ENCODE assay signal across 1 cellular context in genomic region chr22:28674121-28674563, GRCh38.
TF ChIP-seq lines count a peak whose summit lies in the region.

No MANE protein-coding gene starts in this region.

TF ChIP-seq in GM12878, 131 proteins besides CTCF, POLR2A, EP300 and RAD21 (continued from another document and continues in another):
- no peak for TF ChIP-seq SMARCA5 (IDR thresholded peaks at IDR 0.05)
- no peak for TF ChIP-seq POLR2AphosphoS2 (IDR thresholded peaks at IDR 0.05; ENCODE audit: low read depth, low read length)
- TF ChIP-seq CBFB (IDR thresholded peaks at IDR 0.05; ENCODE audit: low read depth) = peak; percentile 95
- no peak for TF ChIP-seq SRF (IDR thresholded peaks at IDR 0.05; ENCODE audit: low read depth in 2 of 2, low read length in 2 of 2)
- TF ChIP-seq PML (IDR thresholded peaks at IDR 0.05; ENCODE audit: low read length) = no peak
- no peak for TF ChIP-seq RCOR1 (conservative IDR thresholded peaks at IDR 0.05; ENCODE audit: low read depth, low read length)
- no peak for TF ChIP-seq TCF12 (IDR thresholded peaks at IDR 0.05; ENCODE audit: low read depth, low read length)
- TF ChIP-seq JUNB (IDR thresholded peaks at IDR 0.05) = peak; percentile 18; the same call in 1 of the 2 replicates
- no peak for TF ChIP-seq DPF2 (IDR thresholded peaks at IDR 0.05)
- TF ChIP-seq, protein P1, sequence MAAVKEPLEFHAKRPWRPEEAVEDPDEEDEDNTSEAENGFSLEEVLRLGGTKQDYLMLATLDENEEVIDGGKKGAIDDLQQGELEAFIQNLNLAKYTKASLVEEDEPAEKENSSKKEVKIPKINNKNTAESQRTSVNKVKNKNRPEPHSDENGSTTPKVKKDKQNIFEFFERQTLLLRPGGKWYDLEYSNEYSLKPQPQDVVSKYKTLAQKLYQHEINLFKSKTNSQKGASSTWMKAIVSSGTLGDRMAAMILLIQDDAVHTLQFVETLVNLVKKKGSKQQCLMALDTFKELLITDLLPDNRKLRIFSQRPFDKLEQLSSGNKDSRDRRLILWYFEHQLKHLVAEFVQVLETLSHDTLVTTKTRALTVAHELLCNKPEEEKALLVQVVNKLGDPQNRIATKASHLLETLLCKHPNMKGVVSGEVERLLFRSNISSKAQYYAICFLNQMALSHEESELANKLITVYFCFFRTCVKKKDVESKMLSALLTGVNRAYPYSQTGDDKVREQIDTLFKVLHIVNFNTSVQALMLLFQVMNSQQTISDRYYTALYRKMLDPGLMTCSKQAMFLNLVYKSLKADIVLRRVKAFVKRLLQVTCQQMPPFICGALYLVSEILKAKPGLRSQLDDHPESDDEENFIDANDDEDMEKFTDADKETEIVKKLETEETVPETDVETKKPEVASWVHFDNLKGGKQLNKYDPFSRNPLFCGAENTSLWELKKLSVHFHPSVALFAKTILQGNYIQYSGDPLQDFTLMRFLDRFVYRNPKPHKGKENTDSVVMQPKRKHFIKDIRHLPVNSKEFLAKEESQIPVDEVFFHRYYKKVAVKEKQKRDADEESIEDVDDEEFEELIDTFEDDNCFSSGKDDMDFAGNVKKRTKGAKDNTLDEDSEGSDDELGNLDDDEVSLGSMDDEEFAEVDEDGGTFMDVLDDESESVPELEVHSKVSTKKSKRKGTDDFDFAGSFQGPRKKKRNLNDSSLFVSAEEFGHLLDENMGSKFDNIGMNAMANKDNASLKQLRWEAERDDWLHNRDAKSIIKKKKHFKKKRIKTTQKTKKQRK (IDR thresholded peaks at IDR 0.05; ENCODE audit: low read depth, low read length) = no peak
- peak; percentile 100 for TF ChIP-seq RUNX3 (IDR thresholded peaks at IDR 0.05; ENCODE audit: low read length)
- no peak for TF ChIP-seq HDAC6 (IDR thresholded peaks at IDR 0.05; ENCODE audit: unreplicated experiment)
- peak; percentile 53 for TF ChIP-seq ATF7 (IDR thresholded peaks at IDR 0.05; ENCODE audit: low read depth)
- TF ChIP-seq, protein P2, sequence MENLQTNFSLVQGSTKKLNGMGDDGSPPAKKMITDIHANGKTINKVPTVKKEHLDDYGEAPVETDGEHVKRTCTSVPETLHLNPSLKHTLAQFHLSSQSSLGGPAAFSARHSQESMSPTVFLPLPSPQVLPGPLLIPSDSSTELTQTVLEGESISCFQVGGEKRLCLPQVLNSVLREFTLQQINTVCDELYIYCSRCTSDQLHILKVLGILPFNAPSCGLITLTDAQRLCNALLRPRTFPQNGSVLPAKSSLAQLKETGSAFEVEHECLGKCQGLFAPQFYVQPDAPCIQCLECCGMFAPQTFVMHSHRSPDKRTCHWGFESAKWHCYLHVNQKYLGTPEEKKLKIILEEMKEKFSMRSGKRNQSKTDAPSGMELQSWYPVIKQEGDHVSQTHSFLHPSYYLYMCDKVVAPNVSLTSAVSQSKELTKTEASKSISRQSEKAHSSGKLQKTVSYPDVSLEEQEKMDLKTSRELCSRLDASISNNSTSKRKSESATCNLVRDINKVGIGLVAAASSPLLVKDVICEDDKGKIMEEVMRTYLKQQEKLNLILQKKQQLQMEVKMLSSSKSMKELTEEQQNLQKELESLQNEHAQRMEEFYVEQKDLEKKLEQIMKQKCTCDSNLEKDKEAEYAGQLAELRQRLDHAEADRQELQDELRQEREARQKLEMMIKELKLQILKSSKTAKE (IDR thresholded peaks at IDR 0.05; ENCODE audit: low read depth, poor library complexity, severe bottlenecking) = peak; percentile 76
- TF ChIP-seq STAT3 (IDR thresholded peaks at IDR 0.05; ENCODE audit: low read depth, low read length) = no peak
- no peak for TF ChIP-seq CBX5 (IDR thresholded peaks at IDR 0.05; ENCODE audit: low read depth)
- no peak for TF ChIP-seq SIN3A (IDR thresholded peaks at IDR 0.05; ENCODE audit: low read depth, low read length)
- TF ChIP-seq IKZF2 (IDR thresholded peaks at IDR 0.05) = peak; percentile 92 to 94
- no peak for TF ChIP-seq JUND (IDR thresholded peaks at IDR 0.05; ENCODE audit: low read depth, low read length)
- no peak for TF ChIP-seq NRF1 (conservative IDR thresholded peaks at IDR 0.05; ENCODE audit: low read depth, low read length)
- TF ChIP-seq, protein P3, sequence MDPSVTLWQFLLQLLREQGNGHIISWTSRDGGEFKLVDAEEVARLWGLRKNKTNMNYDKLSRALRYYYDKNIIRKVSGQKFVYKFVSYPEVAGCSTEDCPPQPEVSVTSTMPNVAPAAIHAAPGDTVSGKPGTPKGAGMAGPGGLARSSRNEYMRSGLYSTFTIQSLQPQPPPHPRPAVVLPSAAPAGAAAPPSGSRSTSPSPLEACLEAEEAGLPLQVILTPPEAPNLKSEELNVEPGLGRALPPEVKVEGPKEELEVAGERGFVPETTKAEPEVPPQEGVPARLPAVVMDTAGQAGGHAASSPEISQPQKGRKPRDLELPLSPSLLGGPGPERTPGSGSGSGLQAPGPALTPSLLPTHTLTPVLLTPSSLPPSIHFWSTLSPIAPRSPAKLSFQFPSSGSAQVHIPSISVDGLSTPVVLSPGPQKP (IDR thresholded peaks at IDR 0.05; ENCODE audit: low read depth, low read length) = no peak
- no peak for TF ChIP-seq CHD4 (IDR thresholded peaks at IDR 0.05)
- peak; percentile 52; the same call in 1 of the 2 replicates for TF ChIP-seq BMI1 (IDR thresholded peaks at IDR 0.05; ENCODE audit: borderline replicate concordance)
- TF ChIP-seq MTA2 (IDR thresholded peaks at IDR 0.05; ENCODE audit: low read depth) = peak; percentile 73
- TF ChIP-seq NR2C2 (IDR thresholded peaks at IDR 0.05; ENCODE audit: borderline replicate concordance, control insufficient read depth, insufficient read length, low read depth) = no peak
- TF ChIP-seq ETV6 (conservative IDR thresholded peaks at IDR 0.05 in 1 of 2, IDR thresholded peaks at IDR 0.05 in 1 of 2; ENCODE audit: borderline replicate concordance in 1 of 2, low read depth in 1 of 2) = peak in 1 of 2 experiments; percentile 21; a peak in 1 of 4 replicates
- no peak for TF ChIP-seq TARDBP (IDR thresholded peaks at IDR 0.05; ENCODE audit: borderline replicate concordance)
- TF ChIP-seq FOXM1 (IDR thresholded peaks at IDR 0.05; ENCODE audit: low read depth, low read length) = peak; percentile 81; the same call in 1 of the 2 replicates
- TF ChIP-seq MAX (IDR thresholded peaks at IDR 0.05; ENCODE audit: low read depth, low read length) = no peak
- peak; percentile 72; the same call in 1 of the 2 replicates for TF ChIP-seq MTA3 (IDR thresholded peaks at IDR 0.05; ENCODE audit: borderline replicate concordance, low read length)
- no peak for TF ChIP-seq ZBTB4 (CRISPR knock-in tag; IDR thresholded peaks at IDR 0.05)
- no peak for TF ChIP-seq ZNF592 (IDR thresholded peaks at IDR 0.05)
- TF ChIP-seq CEBPB (IDR thresholded peaks at IDR 0.05; ENCODE audit: borderline replicate concordance in 1 of 2, low read depth in 2 of 2, low read length in 2 of 2) = no peak
- TF ChIP-seq NFXL1 (IDR thresholded peaks at IDR 0.05; ENCODE audit: borderline replicate concordance) = no peak
- TF ChIP-seq ASH2L (IDR thresholded peaks at IDR 0.05; ENCODE audit: borderline replicate concordance, low read depth) = no peak
- no peak for TF ChIP-seq BACH1 (IDR thresholded peaks at IDR 0.05; ENCODE audit: borderline replicate concordance)
- TF ChIP-seq SPI1 (IDR thresholded peaks at IDR 0.05; ENCODE audit: borderline replicate concordance, insufficient read depth, low read depth, low read length) = no peak
- no peak for TF ChIP-seq TCF3 (IDR thresholded peaks at IDR 0.05; ENCODE audit: borderline replicate concordance, insufficient read depth, low read depth, low read length)
- TF ChIP-seq, protein P4, sequence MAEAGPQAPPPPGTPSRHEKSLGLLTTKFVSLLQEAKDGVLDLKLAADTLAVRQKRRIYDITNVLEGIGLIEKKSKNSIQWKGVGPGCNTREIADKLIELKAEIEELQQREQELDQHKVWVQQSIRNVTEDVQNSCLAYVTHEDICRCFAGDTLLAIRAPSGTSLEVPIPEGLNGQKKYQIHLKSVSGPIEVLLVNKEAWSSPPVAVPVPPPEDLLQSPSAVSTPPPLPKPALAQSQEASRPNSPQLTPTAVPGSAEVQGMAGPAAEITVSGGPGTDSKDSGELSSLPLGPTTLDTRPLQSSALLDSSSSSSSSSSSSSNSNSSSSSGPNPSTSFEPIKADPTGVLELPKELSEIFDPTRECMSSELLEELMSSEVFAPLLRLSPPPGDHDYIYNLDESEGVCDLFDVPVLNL (IDR thresholded peaks at IDR 0.05; ENCODE audit: low read depth, low read length) = no peak
- TF ChIP-seq E4F1 (IDR thresholded peaks at IDR 0.05; ENCODE audit: borderline replicate concordance, partially characterized antibody) = no peak
- TF ChIP-seq ZSCAN29 (IDR thresholded peaks at IDR 0.05) = no peak
- TF ChIP-seq POLR2AphosphoS5 (IDR thresholded peaks at IDR 0.05; ENCODE audit: low read length) = no peak
- TF ChIP-seq IRF5 (IDR thresholded peaks at IDR 0.05; ENCODE audit: borderline replicate concordance) = peak; percentile 84
- peak; percentile 66; the same call in 1 of the 2 replicates for TF ChIP-seq CREM (IDR thresholded peaks at IDR 0.05; ENCODE audit: low read depth)
- no peak for TF ChIP-seq MYB (IDR thresholded peaks at IDR 0.05; ENCODE audit: borderline replicate concordance, low read depth, low read length)
- TF ChIP-seq EGR1 (IDR thresholded peaks at IDR 0.05; ENCODE audit: borderline replicate concordance in 1 of 2, low read depth in 2 of 2, low read length in 2 of 2) = no peak
